ENCODE assay signal across 9 cellular contexts in genomic region chr1:204084247-204084772, GRCh38. TPM values are rescaled to one million over a fixed set of nuclear protein-coding genes. Genes with fewer than 3 reads are reported as not detected.
DNase-seq lines count a peak whose midpoint lies in the region; ATAC-seq and TF ChIP-seq lines count a peak whose summit lies in the region.
"Had no signal": no experiment of that assay in that cellular context is flagged by ENCODE, and none has a peak within 500 bp of the region (broad histone marks: within the 10 kb centered on the region; RNA-seq: fewer than 3 reads in every experiment).

No MANE protein-coding gene starts in this region.

- WGBS in esophagus squamous epithelium, 2 donors: 20 to 40% methylated on average over 1 to 3 of the region's 4 CpGs

- no peaks in the 10 kb centered on the region for H3K27me3 ChIP-seq in esophagus squamous epithelium

- H3K4me3 ChIP-seq in esophagus squamous epithelium: no peak overlapping the region

- H3K4me1 ChIP-seq in esophagus squamous epithelium: peaks cover 54 to 100% (median 67%) of the 10 kb centered on the region in 3 donors

- no peaks in the 10 kb centered on the region for H3K9me3 ChIP-seq in esophagus squamous epithelium

- no peaks in the 10 kb centered on the region for H3K36me3 ChIP-seq in esophagus squamous epithelium

- ATAC-seq in HG02759 (IDR thresholded peaks at IDR 0.05; ENCODE audit: unreplicated experiment) (no peak), GM18511 (IDR thresholded peaks at IDR 0.05; ENCODE audit: unreplicated experiment) (no peak), GM19351 (IDR thresholded peaks at IDR 0.05; ENCODE audit: unreplicated experiment) (no peak)

- peak; percentile 97 for DNase-seq in DMS79 (lab: John Stamatoyannopoulos, UW)
- DNase-seq in NCI-H446 (lab: John Stamatoyannopoulos, UW): peak; percentile 50 to 68
- no peak for DNase-seq in esophagus squamous epithelium (lab: John Stamatoyannopoulos, UW)
- DNase-seq in nucleus accumbens (lab: John Stamatoyannopoulos, UW): peak in 41 of 56 donors; percentile 13 to 77 (median 48)
- DNase-seq in stimulated activated CD4-positive, alpha-beta T cell treated with anti-CD3 and anti-CD28 coated beads, Interleukin-12 subunit alpha, Interleukin-12 subunit beta, amount 100 ng/mL, for 4 hours: no peak
- DNase-seq: activated naive CD8-positive, alpha-beta T cell treated with anti-CD3 and anti-CD28 coated beads, Interleukin-2, amount 10 ng/mL, durations not matched to agents 7 days and 5 days had no signal

- TF ChIP-seq CTCF in esophagus squamous epithelium (IDR thresholded peaks at IDR 0.05): no peak

- intact Hi-C loops in esophagus squamous epithelium (cut with DNase I): no loop called here

- peak overlapping the region; percentile 31 to 89 (median 79) for H3K27ac ChIP-seq in esophagus squamous epithelium

- no peak for TF ChIP-seq POLR2A in esophagus squamous epithelium (IDR thresholded peaks at IDR 0.05)

RNA-seq across cellular contexts. Expression of gene SOX13, which starts 11.4 kb away (rescaled TPM):
- 10 to 100 TPM in 3 of 4 donors, 1 to 10 TPM in 1; 9.0 to 21.2 (median 14.5) TPM for total RNA-seq in esophagus squamous epithelium

Comparison
In these comparisons a context has a peak if more than half of its experiments do, and no peak if none do; other contexts are left out.
1. DNase-seq: peak in DMS79 (single experiment), NCI-H446 (2 of 2) and nucleus accumbens (41 of 56); none in esophagus squamous epithelium (single experiment) and stimulated activated CD4-positive, alpha-beta T cell treated with anti-CD3 and anti-CD28 coated beads, Interleukin-12 subunit alpha, Interleukin-12 subunit beta, amount 100 ng/mL, for 4 hours (single experiment).